26 cellular contexts compared by ENCODE assay signal in genomic region chr11:126546694-126547093, GRCh38.
"Had no signal": no experiment of that assay in that cellular context is flagged by ENCODE, and none has a peak within 500 bp of the region (broad histone marks: within the 10 kb centered on the region; RNA-seq: fewer than 3 reads in every experiment).

No MANE protein-coding gene starts in this region.

- H3K4me1 ChIP-seq: heart left ventricle, left lung, right atrium auricular region had no signal

- H3K27ac ChIP-seq: epithelial cell of prostate, gastroesophageal sphincter, heart left ventricle, hepatocyte, left lung, neural progenitor cell, prostate gland, right atrium auricular region, sigmoid colon, thoracic aorta, tibial nerve, upper lobe of left lung had no signal

- H3K4me3 ChIP-seq: dorsolateral prefrontal cortex, gastroesophageal sphincter, heart left ventricle, hepatocyte, left lung, mucosa of descending colon, neural progenitor cell, prostate gland, right atrium auricular region, sigmoid colon, thoracic aorta, tibial nerve, upper lobe of left lung had no signal

- H3K36me3 ChIP-seq: gastroesophageal sphincter, heart left ventricle, left lung, neural progenitor cell, prostate gland, right atrium auricular region, sigmoid colon, thoracic aorta, tibial nerve, upper lobe of left lung had no signal

- DNase-seq: dorsolateral prefrontal cortex; effector CD4-positive, alpha-beta T cell; heart left ventricle; left cardiac atrium; left lung; mucosa of descending colon; naive B cell; sigmoid colon; small intestine; stimulated activated CD4-positive, alpha-beta T cell treated with anti-CD3 and anti-CD28 coated beads, Interleukin-15, amount 100 ng/mL, for 24 hours; stimulated activated CD4-positive, alpha-beta T cell treated with anti-CD3 and anti-CD28 coated beads, Interleukin-2, amount 100 ng/mL, for 48 hours; stimulated activated naive B cell treated with anti-CD40 and anti-IgM and Interleukin-4, amounts not matched to agents 10 μg/mL and 1 μg/mL and 100 μg/mL, for 72 hours; upper lobe of left lung had no signal

- H3K79me2 ChIP-seq: hepatocyte had no signal

- H3K9me3 ChIP-seq: gastroesophageal sphincter, heart left ventricle, left lung, mucosa of descending colon, prostate gland, right atrium auricular region, sigmoid colon, thoracic aorta, tibial nerve, upper lobe of left lung had no signal

- H2AFZ ChIP-seq: hepatocyte, neural progenitor cell had no signal

- FAIRE-seq: colon, islet of Langerhans, small intestine, urothelium cell line had no signal

- ATAC-seq: esophagus mucosa; gastroesophageal sphincter; heart left ventricle; left cardiac atrium; left lung; mucosa of descending colon; natural killer cell treated with Interleukin-12 subunit alpha and Interleukin-12 subunit beta and Interleukin-15 and Interleukin-18, amount 100 ng/mL, for 72 hours; stimulated activated naive B cell treated with anti-CD40 and anti-IgM and Interleukin-4, amounts not matched to agents 10 μg/mL and 1 μg/mL and 100 μg/mL, for 72 hours had no signal

- H3K27me3 ChIP-seq: dorsolateral prefrontal cortex, neural progenitor cell, right atrium auricular region, tibial nerve, upper lobe of left lung had no signal

- H3K9ac ChIP-seq: neural progenitor cell had no signal

- H3K4me2 ChIP-seq: hepatocyte, neural progenitor cell had no signal
